In genomic region chr5:113722979-113723378, GRCh38 we compare ENCODE assay signal across 28 cellular contexts.
"Had no signal": no experiment of that assay in that cellular context is flagged by ENCODE, and none has a peak within 500 bp of the region (broad histone marks: within the 10 kb centered on the region; RNA-seq: fewer than 3 reads in every experiment).

No MANE protein-coding gene starts in this region.

- H3K4me1 ChIP-seq: parathyroid adenoma, psoas muscle, right lobe of liver, suprapubic skin, testis, tibial artery, transverse colon, vagina had no signal

- H3K27ac ChIP-seq: neural progenitor cell, ovary, parathyroid adenoma, psoas muscle, right lobe of liver, sigmoid colon, suprapubic skin, testis, tibial artery, transverse colon, vagina had no signal

- H3K4me3 Mint-ChIP-seq: naive B cell; naive thymus-derived CD8-positive, alpha-beta T cell; natural killer cell treated with Interleukin-12 subunit alpha and Interleukin-12 subunit beta and Interleukin-15 and Interleukin-18, amount 100 ng/mL, for 72 hours; neural progenitor cell; stimulated activated effector memory CD8-positive, alpha-beta T cell treated with anti-CD3 and anti-CD28 coated beads, Interleukin-12 subunit alpha, Interleukin-12 subunit beta, amount 100 ng/mL, for 72 hours; stimulated activated naive B cell treated with anti-CD40 and anti-IgM and Interleukin-4, amounts not matched to agents 10 μg/mL and 1 μg/mL and 100 μg/mL, for 72 hours; stimulated activated naive CD8-positive, alpha-beta T cell treated with anti-CD3 and anti-CD28 coated beads, Interleukin-15, amount 100 ng/mL, for 72 hours; type B pancreatic cell had no signal

- H3K27me3 ChIP-seq: neural progenitor cell, ovary, right lobe of liver, sigmoid colon, suprapubic skin, testis, tibial artery, transverse colon, vagina had no signal

- H3K27me3 Mint-ChIP-seq: naive B cell; natural killer cell treated with Interleukin-12 subunit alpha and Interleukin-12 subunit beta and Interleukin-15 and Interleukin-18, amount 100 ng/mL, for 72 hours; progenitor cell of endocrine pancreas; stimulated activated naive B cell treated with anti-CD40 and anti-IgM and Interleukin-4, amounts not matched to agents 10 μg/mL and 1 μg/mL and 100 μg/mL, for 72 hours; stimulated activated naive CD8-positive, alpha-beta T cell treated with anti-CD3 and anti-CD28 coated beads, Interleukin-15, amount 100 ng/mL, for 72 hours; type B pancreatic cell had no signal

- H3K4me3 ChIP-seq: neural progenitor cell, ovary, psoas muscle, right lobe of liver, sigmoid colon, suprapubic skin, testis, tibial artery, transverse colon, vagina had no signal

- H3K27ac Mint-ChIP-seq: naive B cell; naive thymus-derived CD8-positive, alpha-beta T cell; natural killer cell treated with Interleukin-12 subunit alpha and Interleukin-12 subunit beta and Interleukin-15 and Interleukin-18, amount 100 ng/mL, for 72 hours; neural progenitor cell; progenitor cell of endocrine pancreas; stimulated activated effector memory CD8-positive, alpha-beta T cell treated with anti-CD3 and anti-CD28 coated beads, Interleukin-12 subunit alpha, Interleukin-12 subunit beta, amount 100 ng/mL, for 72 hours; stimulated activated naive B cell treated with anti-CD40 and anti-IgM and Interleukin-4, amounts not matched to agents 10 μg/mL and 1 μg/mL and 100 μg/mL, for 72 hours; stimulated activated naive CD8-positive, alpha-beta T cell treated with anti-CD3 and anti-CD28 coated beads, Interleukin-15, amount 100 ng/mL, for 72 hours; type B pancreatic cell had no signal

- H3K9me3 ChIP-seq: ovary, psoas muscle, right lobe of liver, sigmoid colon, suprapubic skin, testis, tibial artery, transverse colon, vagina had no signal

- DNase-seq: naive B cell; naive thymus-derived CD8-positive, alpha-beta T cell; occipital lobe; ovary; posterior cingulate gyrus; psoas muscle; right lobe of liver; sigmoid colon; small intestine; stimulated activated CD4-positive, alpha-beta T cell treated with anti-CD3 and anti-CD28 coated beads, Interleukin-15, amount 100 ng/mL, for 24 hours; stimulated activated CD4-positive, alpha-beta T cell treated with anti-CD3 and anti-CD28 coated beads, Interleukin-2, amount 100 ng/mL, for 24 hours; stimulated activated CD4-positive, alpha-beta T cell treated with anti-CD3 and anti-CD28 coated beads, Interleukin-2, amount 100 ng/mL, for 48 hours; stimulated activated CD4-positive, alpha-beta T cell treated with anti-CD3 and anti-CD28 coated beads, Interleukin-4, amount 100 ng/mL, for 24 hours; stimulated activated naive B cell treated with anti-CD40 and anti-IgM and Interleukin-4, amounts not matched to agents 10 μg/mL and 1 μg/mL and 100 μg/mL, for 72 hours; stimulated activated naive CD8-positive, alpha-beta T cell treated with anti-CD3 and anti-CD28 coated beads, Interleukin-15, amount 100 ng/mL, for 72 hours; stimulated activated naive CD8-positive, alpha-beta T cell treated with anti-CD3 and anti-CD28 coated beads, Interleukin-15, Interleukin-2, amounts not matched to agents 100 U/mL and 50 U/mL, for 24 hours; substantia nigra; testis; tibial artery; transverse colon had no signal

- H3K36me3 Mint-ChIP-seq: naive B cell; naive thymus-derived CD8-positive, alpha-beta T cell; natural killer cell treated with Interleukin-12 subunit alpha and Interleukin-12 subunit beta and Interleukin-15 and Interleukin-18, amount 100 ng/mL, for 72 hours; stimulated activated effector memory CD8-positive, alpha-beta T cell treated with anti-CD3 and anti-CD28 coated beads, Interleukin-12 subunit alpha, Interleukin-12 subunit beta, amount 100 ng/mL, for 72 hours; stimulated activated naive B cell treated with anti-CD40 and anti-IgM and Interleukin-4, amounts not matched to agents 10 μg/mL and 1 μg/mL and 100 μg/mL, for 72 hours; type B pancreatic cell had no signal

- ATAC-seq: naive thymus-derived CD8-positive, alpha-beta T cell; natural killer cell treated with Interleukin-12 subunit alpha and Interleukin-12 subunit beta and Interleukin-15 and Interleukin-18, amount 100 ng/mL, for 72 hours; psoas muscle; right lobe of liver; stimulated activated effector memory CD8-positive, alpha-beta T cell treated with anti-CD3 and anti-CD28 coated beads, Interleukin-12 subunit alpha, Interleukin-12 subunit beta, amount 100 ng/mL, for 72 hours; stimulated activated naive B cell treated with anti-CD40 and anti-IgM and Interleukin-4, amounts not matched to agents 10 μg/mL and 1 μg/mL and 100 μg/mL, for 72 hours; stimulated activated naive CD8-positive, alpha-beta T cell treated with anti-CD3 and anti-CD28 coated beads, Interleukin-15, amount 100 ng/mL, for 72 hours; stimulated activated naive CD8-positive, alpha-beta T cell treated with anti-CD3 and anti-CD28 coated beads, Interleukin-15, Interleukin-2, amounts not matched to agents 100 U/mL and 50 U/mL, for 24 hours had no signal

- H3K4me1 Mint-ChIP-seq: naive B cell; naive thymus-derived CD8-positive, alpha-beta T cell; neural progenitor cell; stimulated activated effector memory CD8-positive, alpha-beta T cell treated with anti-CD3 and anti-CD28 coated beads, Interleukin-12 subunit alpha, Interleukin-12 subunit beta, amount 100 ng/mL, for 72 hours; stimulated activated naive B cell treated with anti-CD40 and anti-IgM and Interleukin-4, amounts not matched to agents 10 μg/mL and 1 μg/mL and 100 μg/mL, for 72 hours; stimulated activated naive CD8-positive, alpha-beta T cell treated with anti-CD3 and anti-CD28 coated beads, Interleukin-15, amount 100 ng/mL, for 72 hours had no signal

- H3K36me3 ChIP-seq: neural progenitor cell, ovary, right lobe of liver, sigmoid colon, suprapubic skin, tibial artery, transverse colon, vagina had no signal
